In genomic region chr7:99407849-99408346, GRCh38 we compare ENCODE assay signal across 8 cellular contexts. TPM values are rescaled to one million over a fixed set of nuclear protein-coding genes. Genes with fewer than 3 reads are reported as not detected.
DNase-seq lines count a peak whose midpoint lies in the region; ATAC-seq and TF ChIP-seq lines count a peak whose summit lies in the region.

No MANE protein-coding gene starts in this region.

- H3K36me3 ChIP-seq in PC-9 (ENCODE audit: low read depth): peaks cover 34% of the 10 kb centered on the region

- CTCF ChIA-PET in PC-9 (lab: Charles Lee): interaction anchor here (0.5 kb wide), 1 partner anchor 66 kb away, joined by 6 read pairs; no protein-coding TSS in a partner anchor

- H2AFZ ChIP-seq in PC-9: peak overlapping the region; percentile 89

- no peaks in the 10 kb centered on the region for H3K27me3 ChIP-seq in PC-9 (ENCODE audit: insufficient read depth, low read depth)

- peaks cover 25% of the 10 kb centered on the region for H3K4me1 ChIP-seq in PC-9 (replicated peaks; ENCODE audit: insufficient read depth)

- intact Hi-C loops in PC-9 (cut with micrococcal nuclease; ENCODE audit: unreplicated experiment) (loop anchor here (1.0 to 2.0 kb wide), 4 partner anchors 31 to 64 kb away; partner anchors contain the start of genes ARPC1B, CPSF4, PTCD1 and ZNF789), left cardiac atrium (cut with DNase I) (no loop called here), posterior cingulate gyrus (cut with DNase I) (loop anchor here (1.0 to 10.0 kb wide), 2 partner anchors 31 to 83 kb away; partner anchors contain the start of gene ARPC1A)

- peak overlapping the region; percentile 98 for H3K4me2 ChIP-seq in PC-9

- peak; percentile 51 for DNase-seq in COLO829 (ENCODE audit: low spot score)
- DNase-seq in GOT3 (lab: John Stamatoyannopoulos, UW): peak; percentile 45
- DNase-seq in PC-9: peak; percentile 38 to 43
- peak; percentile 83 for DNase-seq in left cardiac atrium
- DNase-seq in posterior cingulate gyrus: peak in 8 of 10 donors; percentile 36 to 90 (median 61)
- DNase-seq in SKM-1 treated with dmso at 0.1 percent for 144 hours (lab: John Stamatoyannopoulos, UW; ENCODE audit: unreplicated experiment): no peak

- ATAC-seq in left cardiac atrium: peak; percentile 36 to 76
- ATAC-seq in HG03565 (IDR thresholded peaks at IDR 0.05; ENCODE audit: unreplicated experiment): no peak

- H3F3A ChIP-seq in PC-9 (ENCODE audit: insufficient read depth, low read depth): peaks cover 23% of the 10 kb centered on the region

- POLR2A ChIA-PET in PC-9 (lab: Charles Lee; ENCODE audit: unreplicated experiment): interaction anchor here (0.6 kb wide), 1 partner anchor 29 kb away, joined by 3 read pairs; no protein-coding TSS in a partner anchor

- BruUV-seq in PC-9 (replicated peaks; lab: Mats Ljungman, UMichigan): TSS peak; percentile 50

- peaks cover 52% of the 10 kb centered on the region for H4K20me1 ChIP-seq in PC-9 (ENCODE audit: insufficient read depth)

- no peak for TF ChIP-seq CTCF in PC-9 (conservative IDR thresholded peaks at IDR 0.05)

- no peaks in the 10 kb centered on the region for H3K9me2 ChIP-seq in PC-9 (ENCODE audit: insufficient read depth)

- H3K79me2 ChIP-seq in PC-9 (ENCODE audit: low read depth): peaks cover 84% of the 10 kb centered on the region

- H3K4me3 ChIP-seq in PC-9: peak overlapping the region; percentile 99

- H3K9me3 ChIP-seq in PC-9 (ENCODE audit: insufficient read depth, low read depth): no peaks in the 10 kb centered on the region

- H3K27ac ChIP-seq in PC-9 (peak overlapping the region; percentile 97), adipose tissue (ENCODE audit: low read depth, low read length) (peak overlapping the region; percentile 97)

- 0% methylated on average over 28 of the region's 28 CpGs for WGBS in adipose tissue, 3 donors

RNA-seq across cellular contexts. Expression of gene PDAP1, which starts 0.5 kb away (rescaled TPM):
- total RNA-seq in PC-9 (2021) (141 and 180 TPM in 2 replicates), left cardiac atrium (10 to 100 TPM; 76.0 to 96.8 TPM)
- polyA plus RNA-seq in adipose tissue: 100 to 1,000 TPM in 2 of 3 donors, 10 to 100 TPM in 1; 89.4 to 169 (median 152) TPM

RNA-seq across cellular contexts. Expression of gene BUD31, which starts 0.9 kb away (rescaled TPM):
- total RNA-seq in PC-9 (2021) (167 and 178 TPM in 2 replicates), left cardiac atrium (10 to 100 TPM; 44.9 to 51.7 TPM)
- polyA plus RNA-seq in adipose tissue: 100 to 1,000 TPM in 1 of 3 donors, 10 to 100 TPM in 2; 58.2 to 105 (median 76.8) TPM

RNA-seq across cellular contexts. Expression of gene PTCD1, which starts 30.7 kb away (rescaled TPM):
- total RNA-seq in PC-9 (2021) (8.0 and 8.8 TPM in 2 replicates), left cardiac atrium (1 to 10 TPM; 2.6 to 2.8 TPM)
- polyA plus RNA-seq in adipose tissue: 1 to 10 TPM; 1.6 to 4.5 (median 2.3) TPM

RNA-seq across cellular contexts. Expression of gene CPSF4, which starts 30.8 kb away (rescaled TPM):
- total RNA-seq in PC-9 (2021) (69.0 and 81.5 TPM in 2 replicates), left cardiac atrium (10 to 100 TPM; 18.2 to 18.8 TPM)
- 10 to 100 TPM; 27.1 to 45.1 (median 32.8) TPM for polyA plus RNA-seq in adipose tissue

RNA-seq across cellular contexts. Expression of gene ARPC1B, which starts 33.4 kb away (rescaled TPM):
- 276 and 289 TPM in 2 replicates for total RNA-seq in PC-9 (2021)
- polyA plus RNA-seq in adipose tissue: 100 to 1,000 TPM in 2 of 3 donors, 10 to 100 TPM in 1; 62.2 to 282 (median 234) TPM
- 10 to 100 TPM; 71.7 to 88.0 TPM for total RNA-seq in left cardiac atrium

Comparison
In these comparisons a context has a peak if more than half of its experiments do, and no peak if none do; other contexts are left out.
1. intact Hi-C loops: an anchor here in PC-9 (1.0 to 2.0 kb wide) and posterior cingulate gyrus (1.0 to 10.0 kb wide); none called in left cardiac atrium.